25 cellular contexts compared by ENCODE assay signal in the genomic region with DNA sequence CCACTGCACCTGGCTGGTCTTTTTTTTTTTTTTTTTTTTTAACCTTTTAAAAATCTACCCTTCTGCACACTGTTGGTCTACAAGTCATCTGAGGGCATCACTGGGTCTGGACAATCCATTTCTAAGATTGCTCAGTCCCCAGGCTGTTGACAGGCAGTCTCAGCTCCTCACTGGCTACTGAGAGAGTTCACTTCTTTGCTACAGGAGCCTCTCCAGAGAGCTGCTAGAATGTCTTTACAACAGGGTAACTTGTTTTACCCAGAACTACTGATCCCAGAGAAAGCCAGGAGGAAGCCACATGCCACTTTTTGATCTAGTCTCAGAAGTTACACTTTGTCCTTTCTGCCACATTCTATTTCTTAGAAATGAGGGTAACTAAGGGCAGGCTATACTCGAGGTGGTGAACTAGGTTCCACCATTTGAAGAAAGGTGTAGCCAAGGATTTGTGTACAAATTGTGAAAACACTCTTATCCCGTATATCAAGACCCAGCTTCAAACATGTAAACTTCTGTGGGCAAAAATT.
"Had no signal": no experiment of that assay in that cellular context is flagged by ENCODE, and none has a peak within 500 bp of the region (broad histone marks: within the 10 kb centered on the region; RNA-seq: fewer than 3 reads in every experiment).

No MANE protein-coding gene starts in this region.

- H3K9me3 Mint-ChIP-seq: endodermal cell; nephron; stimulated activated memory B cell treated with anti-CD40 and anti-IgM and Interleukin-4, amounts not matched to agents 10 μg/mL and 1 μg/mL and 100 μg/mL, for 72 hours had no signal

- H3K4me1 ChIP-seq: breast epithelium, suprapubic skin had no signal

- DNase-seq: activated CD4-positive, alpha-beta T cell treated with anti-CD3 and anti-CD28 coated beads for 4 hours; activated effector memory CD4-positive, alpha-beta T cell treated with Interleukin-2 at 50 U/mL for 16 hours; activated naive CD4-positive, alpha-beta T cell treated with anti-CD3 and anti-CD28 coated beads, Interleukin-2, amount 50 U/mL, for 16 hours; activated T-cell treated with anti-CD3 and anti-CD28 coated beads, Interleukin-2, amount 50 U/mL, for 48 hours; cerebellar nuclear complex; endodermal cell; esophagus squamous epithelium; gastrocnemius medialis; hippocampal formation; kidney glomerular epithelial cell; left ventricle myocardium inferior; midbrain; nucleus accumbens; posterior cingulate gyrus; small intestine; stimulated activated CD4-positive, alpha-beta T cell treated with anti-CD3 and anti-CD28 coated beads, Interleukin-2, amount 100 ng/mL, for 24 hours; stomach; T-helper 9 cell; transverse colon had no signal

- ATAC-seq: gastrocnemius medialis; sciatic nerve; stimulated activated memory B cell treated with anti-CD40 and anti-IgM and Interleukin-4, amounts not matched to agents 10 μg/mL and 1 μg/mL and 100 μg/mL, for 72 hours had no signal

- H3K27me3 Mint-ChIP-seq: stimulated activated memory B cell treated with anti-CD40 and anti-IgM and Interleukin-4, amounts not matched to agents 10 μg/mL and 1 μg/mL and 100 μg/mL, for 72 hours had no signal

- H3K9me3 ChIP-seq: breast epithelium, esophagus squamous epithelium, gastrocnemius medialis, left ventricle myocardium inferior, stomach, suprapubic skin, transverse colon had no signal

- H3K27me3 ChIP-seq: breast epithelium, esophagus squamous epithelium, gastrocnemius medialis, stomach, suprapubic skin, transverse colon had no signal

- H3K36me3 ChIP-seq: breast epithelium had no signal

- H3K4me3 Mint-ChIP-seq: endodermal cell; nephron; stimulated activated memory B cell treated with anti-CD40 and anti-IgM and Interleukin-4, amounts not matched to agents 10 μg/mL and 1 μg/mL and 100 μg/mL, for 72 hours had no signal

- H3K4me3 ChIP-seq: breast epithelium, coronary artery, esophagus squamous epithelium, gastrocnemius medialis, left ventricle myocardium inferior, stomach, suprapubic skin, transverse colon had no signal

- H3K27ac Mint-ChIP-seq: endodermal cell; nephron; stimulated activated memory B cell treated with anti-CD40 and anti-IgM and Interleukin-4, amounts not matched to agents 10 μg/mL and 1 μg/mL and 100 μg/mL, for 72 hours had no signal

- H3K27ac ChIP-seq: breast epithelium, coronary artery, esophagus squamous epithelium, gastrocnemius medialis, left ventricle myocardium inferior, stomach, suprapubic skin, transverse colon had no signal

- H3K4me1 Mint-ChIP-seq: endodermal cell had no signal
